In genomic region chr7:28070311-28071055, GRCh38 we compare ENCODE assay signal across 1 cellular context.
TF ChIP-seq lines count a peak whose summit lies in the region.

No MANE protein-coding gene starts in this region.

TF ChIP-seq in GM23338, 12 proteins besides CTCF, POLR2A, EP300 and RAD21 (continued from another document):
- TF ChIP-seq, protein P1, sequence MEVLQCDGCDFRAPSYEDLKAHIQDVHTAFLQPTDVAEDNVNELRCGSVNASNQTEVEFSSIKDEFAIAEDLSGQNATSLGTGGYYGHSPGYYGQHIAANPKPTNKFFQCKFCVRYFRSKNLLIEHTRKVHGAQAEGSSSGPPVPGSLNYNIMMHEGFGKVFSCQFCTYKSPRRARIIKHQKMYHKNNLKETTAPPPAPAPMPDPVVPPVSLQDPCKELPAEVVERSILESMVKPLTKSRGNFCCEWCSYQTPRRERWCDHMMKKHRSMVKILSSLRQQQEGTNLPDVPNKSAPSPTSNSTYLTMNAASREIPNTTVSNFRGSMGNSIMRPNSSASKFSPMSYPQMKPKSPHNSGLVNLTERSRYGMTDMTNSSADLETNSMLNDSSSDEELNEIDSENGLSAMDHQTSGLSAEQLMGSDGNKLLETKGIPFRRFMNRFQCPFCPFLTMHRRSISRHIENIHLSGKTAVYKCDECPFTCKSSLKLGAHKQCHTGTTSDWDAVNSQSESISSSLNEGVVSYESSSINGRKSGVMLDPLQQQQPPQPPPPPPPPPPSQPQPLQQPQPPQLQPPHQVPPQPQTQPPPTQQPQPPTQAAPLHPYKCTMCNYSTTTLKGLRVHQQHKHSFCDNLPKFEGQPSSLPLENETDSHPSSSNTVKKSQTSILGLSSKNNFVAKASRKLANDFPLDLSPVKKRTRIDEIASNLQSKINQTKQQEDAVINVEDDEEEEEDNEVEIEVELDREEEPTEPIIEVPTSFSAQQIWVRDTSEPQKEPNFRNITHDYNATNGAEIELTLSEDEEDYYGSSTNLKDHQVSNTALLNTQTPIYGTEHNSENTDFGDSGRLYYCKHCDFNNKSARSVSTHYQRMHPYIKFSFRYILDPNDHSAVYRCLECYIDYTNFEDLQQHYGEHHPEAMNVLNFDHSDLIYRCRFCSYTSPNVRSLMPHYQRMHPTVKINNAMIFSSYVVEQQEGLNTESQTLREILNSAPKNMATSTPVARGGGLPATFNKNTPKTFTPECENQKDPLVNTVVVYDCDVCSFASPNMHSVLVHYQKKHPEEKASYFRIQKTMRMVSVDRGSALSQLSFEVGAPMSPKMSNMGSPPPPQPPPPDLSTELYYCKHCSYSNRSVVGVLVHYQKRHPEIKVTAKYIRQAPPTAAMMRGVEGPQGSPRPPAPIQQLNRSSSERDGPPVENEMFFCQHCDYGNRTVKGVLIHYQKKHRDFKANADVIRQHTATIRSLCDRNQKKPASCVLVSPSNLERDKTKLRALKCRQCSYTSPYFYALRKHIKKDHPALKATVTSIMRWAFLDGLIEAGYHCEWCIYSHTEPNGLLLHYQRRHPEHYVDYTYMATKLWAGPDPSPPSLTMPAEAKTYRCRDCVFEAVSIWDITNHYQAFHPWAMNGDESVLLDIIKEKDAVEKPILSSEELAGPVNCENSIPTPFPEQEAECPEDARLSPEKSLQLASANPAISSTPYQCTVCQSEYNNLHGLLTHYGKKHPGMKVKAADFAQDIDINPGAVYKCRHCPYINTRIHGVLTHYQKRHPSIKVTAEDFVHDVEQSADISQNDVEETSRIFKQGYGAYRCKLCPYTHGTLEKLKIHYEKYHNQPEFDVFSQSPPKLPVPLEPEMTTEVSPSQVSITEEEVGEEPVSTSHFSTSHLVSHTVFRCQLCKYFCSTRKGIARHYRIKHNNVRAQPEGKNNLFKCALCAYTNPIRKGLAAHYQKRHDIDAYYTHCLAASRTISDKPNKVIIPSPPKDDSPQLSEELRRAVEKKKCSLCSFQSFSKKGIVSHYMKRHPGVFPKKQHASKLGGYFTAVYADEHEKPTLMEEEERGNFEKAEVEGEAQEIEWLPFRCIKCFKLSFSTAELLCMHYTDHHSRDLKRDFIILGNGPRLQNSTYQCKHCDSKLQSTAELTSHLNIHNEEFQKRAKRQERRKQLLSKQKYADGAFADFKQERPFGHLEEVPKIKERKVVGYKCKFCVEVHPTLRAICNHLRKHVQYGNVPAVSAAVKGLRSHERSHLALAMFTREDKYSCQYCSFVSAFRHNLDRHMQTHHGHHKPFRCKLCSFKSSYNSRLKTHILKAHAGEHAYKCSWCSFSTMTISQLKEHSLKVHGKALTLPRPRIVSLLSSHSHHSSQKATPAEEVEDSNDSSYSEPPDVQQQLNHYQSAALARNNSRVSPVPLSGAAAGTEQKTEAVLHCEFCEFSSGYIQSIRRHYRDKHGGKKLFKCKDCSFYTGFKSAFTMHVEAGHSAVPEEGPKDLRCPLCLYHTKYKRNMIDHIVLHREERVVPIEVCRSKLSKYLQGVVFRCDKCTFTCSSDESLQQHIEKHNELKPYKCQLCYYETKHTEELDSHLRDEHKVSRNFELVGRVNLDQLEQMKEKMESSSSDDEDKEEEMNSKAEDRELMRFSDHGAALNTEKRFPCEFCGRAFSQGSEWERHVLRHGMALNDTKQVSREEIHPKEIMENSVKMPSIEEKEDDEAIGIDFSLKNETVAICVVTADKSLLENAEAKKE (CRISPR knock-in tag; IDR thresholded peaks at IDR 0.05), result no peak
- TF ChIP-seq ZNF331 (CRISPR knock-in tag; IDR thresholded peaks at IDR 0.05; ENCODE audit: low read depth) (no peak), EZH2phosphoT487 (IDR thresholded peaks at IDR 0.05; ENCODE audit: unreplicated experiment) (no peak)
